ENCODE assay signal across 9 cellular contexts in genomic region chr2:157404363-157404762, GRCh38. TPM values are rescaled to one million over a fixed set of nuclear protein-coding genes. Genes with fewer than 3 reads are reported as not detected.
A peak's percentile ranks its signal among the peaks of the same experiment; 100 is the strongest.
DNase-seq lines count a peak whose midpoint lies in the region; ATAC-seq and TF ChIP-seq lines count a peak whose summit lies in the region.
"Had no signal": no experiment of that assay in that cellular context is flagged by ENCODE, and none has a peak within 500 bp of the region (broad histone marks: within the 10 kb centered on the region; RNA-seq: fewer than 3 reads in every experiment).

No MANE protein-coding gene starts in this region.

- peak; percentile 64 for DNase-seq in T-helper 22 cell (ENCODE audit: low read depth)
- DNase-seq in effector CD8-positive, alpha-beta T cell (lab: John Stamatoyannopoulos, UW), result peak; percentile 37
- DNase-seq in esophagus squamous epithelium (lab: John Stamatoyannopoulos, UW), result no peak
- DNase-seq in Right ventricle myocardium superior, result no peak
- DNase-seq in DMS153 (lab: John Stamatoyannopoulos, UW), result no peak
- no peak for DNase-seq in ovary

- ATAC-seq in GM19035 (IDR thresholded peaks at IDR 0.05; ENCODE audit: unreplicated experiment) (peak; percentile 96), HG03060 (IDR thresholded peaks at IDR 0.05; ENCODE audit: low read depth, unreplicated experiment) (peak; percentile 98), Right ventricle myocardium superior (ENCODE audit: poor library complexity) (no peak)
- ATAC-seq: Panc1 had no signal

- H3K9me3 ChIP-seq in esophagus squamous epithelium (no peaks in the 10 kb centered on the region), ovary (no peaks in the 10 kb centered on the region)

- H3K27me3 ChIP-seq in esophagus squamous epithelium (no peaks in the 10 kb centered on the region), ovary (no peaks in the 10 kb centered on the region)

- H3K27ac ChIP-seq in esophagus squamous epithelium (peak overlapping the region in 2 of 4 donors; percentile 9 to 29), ovary (no peak overlapping the region)

- H3K4me1 ChIP-seq in esophagus squamous epithelium (no peaks in the 10 kb centered on the region), ovary (ENCODE audit: insufficient read depth) (no peaks in the 10 kb centered on the region)

- WGBS in esophagus squamous epithelium, 2 donors, result 53 to 82% methylated on average over 2 of the region's 2 CpGs
- 58 to 69% (median 58%) methylated on average over 2 of the region's 2 CpGs for WGBS in ovary, 3 donors

- TF ChIP-seq POLR2A in esophagus squamous epithelium (IDR thresholded peaks at IDR 0.05), result peak in 1 of 4 donors; percentile 21
- TF ChIP-seq POLR2A in ovary (IDR thresholded peaks at IDR 0.05), result no peak

- TF ChIP-seq EP300 in ovary (IDR thresholded peaks at IDR 0.05), result no peak

- no peak overlapping the region for H3K4me3 ChIP-seq in esophagus squamous epithelium
- H3K4me3 ChIP-seq in ovary, result no peak overlapping the region

- TF ChIP-seq CTCF in esophagus squamous epithelium (IDR thresholded peaks at IDR 0.05), result no peak
- no peak for TF ChIP-seq CTCF in ovary (IDR thresholded peaks at IDR 0.05)

- intact Hi-C loops in esophagus squamous epithelium (cut with DNase I), result no loop called here
- intact Hi-C loops in Right ventricle myocardium superior (cut with DNase I), result no loop called here
- intact Hi-C loops in ovary (cut with DNase I), result no loop called here

- H3K36me3 ChIP-seq in esophagus squamous epithelium, result no peaks in the 10 kb centered on the region
- H3K36me3 ChIP-seq in ovary, result no peaks in the 10 kb centered on the region

RNA-seq across cellular contexts. Expression of gene CYTIP, which starts 39.5 kb away (rescaled TPM):
- total RNA-seq in esophagus squamous epithelium, result 10 to 100 TPM in 1 of 4 donors, 1 to 10 TPM in 3; 3.2 to 12.4 (median 3.6) TPM
- total RNA-seq in Right ventricle myocardium superior, result 1.1 TPM
- 1 to 10 TPM in 6 of 7 donors, under 1 TPM in 1; 0.66 to 6.1 (median 2.7) TPM for total RNA-seq in ovary
- polyA plus RNA-seq in ovary, result 1 to 10 TPM in 1 of 2 donors, under 1 TPM in 1; 0.73 to 4.2 TPM

Comparison
In these comparisons a context has a peak if more than half of its experiments do, and no peak if none do; other contexts are left out.
1. DNase-seq: peak in T-helper 22 cell (single experiment) and effector CD8-positive, alpha-beta T cell (single experiment); none in esophagus squamous epithelium (single experiment), Right ventricle myocardium superior (single experiment), DMS153 (single experiment) and ovary (0 of 5).